In the genomic region with DNA sequence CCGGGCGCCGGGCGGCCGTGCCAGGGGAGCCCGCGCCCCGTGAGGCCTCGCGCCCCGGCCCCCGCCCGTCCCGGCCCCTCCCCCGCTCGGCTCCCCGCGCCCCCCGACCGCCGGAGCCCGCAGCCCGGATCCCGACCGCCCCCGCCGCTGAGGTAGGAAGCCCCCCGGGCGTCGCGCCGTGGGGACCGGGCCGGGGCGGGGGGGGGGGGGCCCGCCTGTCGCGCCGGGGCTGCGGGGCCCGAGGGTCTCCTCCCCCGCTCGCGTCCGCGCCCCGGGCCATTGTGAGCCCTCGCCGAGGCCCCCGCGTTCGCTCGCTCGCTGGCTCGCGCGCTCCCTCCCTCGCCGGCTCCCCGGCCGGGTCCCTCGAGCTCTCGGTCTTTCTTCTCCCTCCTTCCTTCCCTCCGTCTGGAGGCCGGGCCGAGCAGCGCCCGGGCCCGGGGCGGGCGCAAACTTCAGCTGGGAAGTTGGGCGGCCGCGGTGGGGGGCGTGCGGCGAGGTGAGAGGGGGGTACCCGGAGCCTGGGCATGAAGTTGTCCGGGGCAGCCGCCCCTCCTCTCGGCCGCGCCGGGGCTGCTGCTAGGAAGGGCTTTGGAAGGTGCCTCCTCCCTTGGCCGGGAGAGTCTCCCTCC, we compare ENCODE assay signal across 8 cellular contexts. TPM values are rescaled to one million over a fixed set of nuclear protein-coding genes. Genes with fewer than 3 reads are reported as not detected.
DNase-seq lines count a peak whose midpoint lies in the region; ATAC-seq and TF ChIP-seq lines count a peak whose summit lies in the region.

No MANE protein-coding gene starts in this region.

- H3K27me3 Mint-ChIP-seq in activated CD8-positive, alpha-beta T cell treated with anti-CD3 and anti-CD28 coated beads for 36 hours = peaks cover 16% of the 10 kb centered on the region
- H3K27me3 Mint-ChIP-seq in activated CD8-positive, alpha-beta T cell treated with anti-CD3 and anti-CD28 coated beads, Interleukin-2, amount 10 ng/mL, durations not matched to agents 7 days and 5 days (ENCODE audit: low read depth) = peaks cover 17% of the 10 kb centered on the region
- H3K27me3 Mint-ChIP-seq in activated naive CD8-positive, alpha-beta T cell treated with anti-CD3 and anti-CD28 coated beads, Interleukin-2, amount 10 ng/mL, durations not matched to agents 7 days and 5 days = peaks cover 32% of the 10 kb centered on the region

- H3K4me3 Mint-ChIP-seq in activated CD8-positive, alpha-beta T cell treated with anti-CD3 and anti-CD28 coated beads for 36 hours = no peak overlapping the region
- no peak overlapping the region for H3K4me3 Mint-ChIP-seq in activated CD8-positive, alpha-beta T cell treated with anti-CD3 and anti-CD28 coated beads, Interleukin-2, amount 10 ng/mL, durations not matched to agents 7 days and 5 days
- H3K4me3 Mint-ChIP-seq in activated naive CD8-positive, alpha-beta T cell treated with anti-CD3 and anti-CD28 coated beads, Interleukin-2, amount 10 ng/mL, durations not matched to agents 7 days and 5 days = peak overlapping the region; percentile 19

- H3K27ac ChIP-seq in upper lobe of left lung = peak overlapping the region; percentile 93 to 97 (median 94)

- TF ChIP-seq CTCF in activated CD8-positive, alpha-beta T cell treated with anti-CD3 and anti-CD28 coated beads for 36 hours (IDR thresholded peaks at IDR 0.05) = no peak
- TF ChIP-seq CTCF in upper lobe of left lung (IDR thresholded peaks at IDR 0.05) = no peak

- in situ Hi-C loops in G401 (cut with HindIII; ENCODE audit: low sequenced_read_pairs) = no loop called here

- CTCF ChIA-PET in activated CD8-positive, alpha-beta T cell treated with anti-CD3 and anti-CD28 coated beads for 36 hours (lab: Charles Lee) = interaction anchor here (1.0 to 1.1 kb wide), 3 partner anchors 8 to 62 kb away, joined by 3 to 4 read pairs (median 3); no protein-coding TSS in a partner anchor
- CTCF ChIA-PET in activated CD8-positive, alpha-beta T cell treated with anti-CD3 and anti-CD28 coated beads, Interleukin-2, amount 10 ng/mL, durations not matched to agents 7 days and 5 days (lab: Charles Lee) = interaction anchor here (0.6 kb wide), 2 partner anchors 8 to 14 kb away, joined by 3 read pairs; no protein-coding TSS in a partner anchor

- POLR2A ChIA-PET in activated CD8-positive, alpha-beta T cell treated with anti-CD3 and anti-CD28 coated beads for 36 hours (lab: Charles Lee) = interaction anchor here (0.5 to 1.6 kb wide), 3 partner anchors 43 to 957 kb away, joined by 4 to 6 read pairs (median 5); no protein-coding TSS in a partner anchor
- POLR2A ChIA-PET in activated CD8-positive, alpha-beta T cell treated with anti-CD3 and anti-CD28 coated beads, Interleukin-2, amount 10 ng/mL, durations not matched to agents 7 days and 5 days (lab: Charles Lee) = interaction anchor here (1.1 kb wide), 1 partner anchor 8 kb away, joined by 4 read pairs; no protein-coding TSS in a partner anchor
- POLR2A ChIA-PET in activated naive CD8-positive, alpha-beta T cell treated with anti-CD3 and anti-CD28 coated beads, Interleukin-2, amount 10 ng/mL, durations not matched to agents 7 days and 5 days (lab: Charles Lee) = interaction anchor here (1.2 to 1.6 kb wide), 2 partner anchors 8 to 43 kb away, joined by 3 to 4 read pairs; no protein-coding TSS in a partner anchor

- no peaks in the 10 kb centered on the region for H3K9me3 Mint-ChIP-seq in activated CD8-positive, alpha-beta T cell treated with anti-CD3 and anti-CD28 coated beads for 36 hours
- no peaks in the 10 kb centered on the region for H3K9me3 Mint-ChIP-seq in activated CD8-positive, alpha-beta T cell treated with anti-CD3 and anti-CD28 coated beads, Interleukin-2, amount 10 ng/mL, durations not matched to agents 7 days and 5 days (ENCODE audit: insufficient read depth)
- H3K9me3 Mint-ChIP-seq in activated naive CD8-positive, alpha-beta T cell treated with anti-CD3 and anti-CD28 coated beads, Interleukin-2, amount 10 ng/mL, durations not matched to agents 7 days and 5 days = no peaks in the 10 kb centered on the region

- H3K27me3 ChIP-seq in upper lobe of left lung = peaks cover 0 to 10% (median 4%) of the 10 kb centered on the region in 4 donors

- intact Hi-C loops in activated CD8-positive, alpha-beta T cell treated with anti-CD3 and anti-CD28 coated beads for 36 hours (cut with micrococcal nuclease) = no loop called here

- DNase-seq in activated CD8-positive, alpha-beta T cell treated with anti-CD3 and anti-CD28 coated beads for 36 hours = peak; percentile 29
- DNase-seq in activated CD8-positive, alpha-beta T cell treated with anti-CD3 and anti-CD28 coated beads, Interleukin-2, amount 10 ng/mL, durations not matched to agents 7 days and 5 days = no peak
- no peak for DNase-seq in activated naive CD8-positive, alpha-beta T cell treated with anti-CD3 and anti-CD28 coated beads, Interleukin-2, amount 10 ng/mL, durations not matched to agents 7 days and 5 days
- peak; percentile 78 for DNase-seq in left kidney (ENCODE audit: low read depth, low spot score)
- peak in 1 of 2 donors; percentile 88 for DNase-seq in upper lobe of left lung
- DNase-seq in G401 (ENCODE audit: low spot score) = no peak
- no peak for DNase-seq in stimulated activated CD4-positive, alpha-beta T cell treated with anti-CD3 and anti-CD28 coated beads, Interleukin-2, amount 100 ng/mL, for 24 hours

- peak overlapping the region; percentile 76 to 89 (median 77) for H3K4me3 ChIP-seq in upper lobe of left lung

- H3K36me3 ChIP-seq in upper lobe of left lung = no peaks in the 10 kb centered on the region

- ATAC-seq in activated CD8-positive, alpha-beta T cell treated with anti-CD3 and anti-CD28 coated beads for 36 hours = no peak
- ATAC-seq in activated CD8-positive, alpha-beta T cell treated with anti-CD3 and anti-CD28 coated beads, Interleukin-2, amount 10 ng/mL, durations not matched to agents 7 days and 5 days = no peak
- ATAC-seq in activated naive CD8-positive, alpha-beta T cell treated with anti-CD3 and anti-CD28 coated beads, Interleukin-2, amount 10 ng/mL, durations not matched to agents 7 days and 5 days (ENCODE audit: low read depth) = no peak
- no peak for ATAC-seq in upper lobe of left lung (ENCODE audit: low FRiP score in 2 of 2)
- ATAC-seq in GM19395 (IDR thresholded peaks at IDR 0.05; ENCODE audit: unreplicated experiment) = no peak

- WGBS in upper lobe of left lung, 2 donors = 0% methylated on average over 7 of the region's 85 CpGs; no CpG with 5 or more reads in 1 of the 2 donors

- H3K4me1 Mint-ChIP-seq in activated CD8-positive, alpha-beta T cell treated with anti-CD3 and anti-CD28 coated beads for 36 hours (ENCODE audit: low read depth) = peaks cover 12% of the 10 kb centered on the region
- H3K4me1 Mint-ChIP-seq in activated CD8-positive, alpha-beta T cell treated with anti-CD3 and anti-CD28 coated beads, Interleukin-2, amount 10 ng/mL, durations not matched to agents 7 days and 5 days (ENCODE audit: low read depth) = peaks cover 32% of the 10 kb centered on the region
- H3K4me1 Mint-ChIP-seq in activated naive CD8-positive, alpha-beta T cell treated with anti-CD3 and anti-CD28 coated beads, Interleukin-2, amount 10 ng/mL, durations not matched to agents 7 days and 5 days = peaks cover 13% of the 10 kb centered on the region

- no peaks in the 10 kb centered on the region for H3K36me3 Mint-ChIP-seq in activated CD8-positive, alpha-beta T cell treated with anti-CD3 and anti-CD28 coated beads for 36 hours (ENCODE audit: low read depth)
- H3K36me3 Mint-ChIP-seq in activated CD8-positive, alpha-beta T cell treated with anti-CD3 and anti-CD28 coated beads, Interleukin-2, amount 10 ng/mL, durations not matched to agents 7 days and 5 days (ENCODE audit: low read depth) = peaks cover 2% of the 10 kb centered on the region
- H3K36me3 Mint-ChIP-seq in activated naive CD8-positive, alpha-beta T cell treated with anti-CD3 and anti-CD28 coated beads, Interleukin-2, amount 10 ng/mL, durations not matched to agents 7 days and 5 days = peaks cover 1% of the 10 kb centered on the region

- H3K4me1 ChIP-seq in upper lobe of left lung = peaks cover 52 to 76% (median 67%) of the 10 kb centered on the region in 4 donors

- no peaks in the 10 kb centered on the region for H3K9me3 ChIP-seq in upper lobe of left lung

- TF ChIP-seq POLR2A in upper lobe of left lung (IDR thresholded peaks at IDR 0.05) = no peak

- H3K27ac Mint-ChIP-seq in activated CD8-positive, alpha-beta T cell treated with anti-CD3 and anti-CD28 coated beads for 36 hours = no peak overlapping the region
- H3K27ac Mint-ChIP-seq in activated CD8-positive, alpha-beta T cell treated with anti-CD3 and anti-CD28 coated beads, Interleukin-2, amount 10 ng/mL, durations not matched to agents 7 days and 5 days = no peak overlapping the region
- H3K27ac Mint-ChIP-seq in activated naive CD8-positive, alpha-beta T cell treated with anti-CD3 and anti-CD28 coated beads, Interleukin-2, amount 10 ng/mL, durations not matched to agents 7 days and 5 days = no peak overlapping the region

- no peak for TF ChIP-seq EP300 in upper lobe of left lung (IDR thresholded peaks at IDR 0.05)

RNA-seq across cellular contexts. Expression of gene GLIS2, which starts 0.3 kb away (rescaled TPM):
- total RNA-seq in activated CD8-positive, alpha-beta T cell treated with anti-CD3 and anti-CD28 coated beads for 36 hours = under 1 TPM; 0.49 to 0.77 TPM
- under 1 TPM; 0.16 TPM for total RNA-seq in activated CD8-positive, alpha-beta T cell treated with anti-CD3 and anti-CD28 coated beads, Interleukin-2, amount 10 ng/mL, durations not matched to agents 7 days and 5 days
- total RNA-seq in activated naive CD8-positive, alpha-beta T cell treated with anti-CD3 and anti-CD28 coated beads, Interleukin-2, amount 10 ng/mL, durations not matched to agents 7 days and 5 days = under 1 TPM; 0.14 TPM
- total RNA-seq in upper lobe of left lung = 10 to 100 TPM; 10.5 to 35.2 (median 22.6) TPM
- total RNA-seq in G401 (2014; rRNA removed; shearing (Covaris generic)) = 0.44 and 0.80 TPM in 2 replicates

RNA-seq across cellular contexts. Expression of gene PAM16, which starts 34.9 kb away (rescaled TPM):
- total RNA-seq in activated CD8-positive, alpha-beta T cell treated with anti-CD3 and anti-CD28 coated beads for 36 hours = 10 to 100 TPM; 65.9 to 70.1 TPM
- total RNA-seq in activated CD8-positive, alpha-beta T cell treated with anti-CD3 and anti-CD28 coated beads, Interleukin-2, amount 10 ng/mL, durations not matched to agents 7 days and 5 days = 10 to 100 TPM; 33.3 to 40.3 TPM
- 10 to 100 TPM; 42.5 to 50.0 TPM for total RNA-seq in activated naive CD8-positive, alpha-beta T cell treated with anti-CD3 and anti-CD28 coated beads, Interleukin-2, amount 10 ng/mL, durations not matched to agents 7 days and 5 days
- 10 to 100 TPM; 45.5 to 71.8 (median 62.6) TPM for total RNA-seq in upper lobe of left lung
- total RNA-seq in G401 (2014; rRNA removed; shearing (Covaris generic)) = 68.3 and 83.9 TPM in 2 replicates

RNA-seq across cellular contexts. Expression of gene TFAP4, which starts 43.4 kb away (rescaled TPM):
- total RNA-seq in activated CD8-positive, alpha-beta T cell treated with anti-CD3 and anti-CD28 coated beads for 36 hours = 10 to 100 TPM; 34.6 to 36.6 TPM
- total RNA-seq in activated CD8-positive, alpha-beta T cell treated with anti-CD3 and anti-CD28 coated beads, Interleukin-2, amount 10 ng/mL, durations not matched to agents 7 days and 5 days = 10 to 100 TPM; 21.0 to 24.7 TPM
- 10 to 100 TPM; 20.6 to 23.2 TPM for total RNA-seq in activated naive CD8-positive, alpha-beta T cell treated with anti-CD3 and anti-CD28 coated beads, Interleukin-2, amount 10 ng/mL, durations not matched to agents 7 days and 5 days
- 10 to 100 TPM in 3 of 6 donors, 1 to 10 TPM in 3; 3.7 to 24.1 (median 8.9) TPM for total RNA-seq in upper lobe of left lung
- 14.5 and 38.3 TPM in 2 replicates for total RNA-seq in G401 (2014; rRNA removed; shearing (Covaris generic))

RNA-seq across cellular contexts. Expression of gene VASN, which starts 55.4 kb away (rescaled TPM):
- total RNA-seq in activated CD8-positive, alpha-beta T cell treated with anti-CD3 and anti-CD28 coated beads for 36 hours = not detected
- total RNA-seq in activated CD8-positive, alpha-beta T cell treated with anti-CD3 and anti-CD28 coated beads, Interleukin-2, amount 10 ng/mL, durations not matched to agents 7 days and 5 days = not detected
- under 1 TPM; 0.11 to 0.20 TPM for total RNA-seq in activated naive CD8-positive, alpha-beta T cell treated with anti-CD3 and anti-CD28 coated beads, Interleukin-2, amount 10 ng/mL, durations not matched to agents 7 days and 5 days
- 10 to 100 TPM; 11.4 to 40.6 (median 30.2) TPM for total RNA-seq in upper lobe of left lung
- 9.9 and 14.4 TPM in 2 replicates for total RNA-seq in G401 (2014; rRNA removed; shearing (Covaris generic))

Comparison
In these comparisons a context has a peak if more than half of its experiments do, and no peak if none do; other contexts are left out.
1. DNase-seq: peak in activated CD8-positive, alpha-beta T cell treated with anti-CD3 and anti-CD28 coated beads for 36 hours (single experiment) and left kidney (single experiment); none in activated CD8-positive, alpha-beta T cell treated with anti-CD3 and anti-CD28 coated beads, Interleukin-2, amount 10 ng/mL, durations not matched to agents 7 days and 5 days (single experiment), activated naive CD8-positive, alpha-beta T cell treated with anti-CD3 and anti-CD28 coated beads, Interleukin-2, amount 10 ng/mL, durations not matched to agents 7 days and 5 days (single experiment), G401 (single experiment) and stimulated activated CD4-positive, alpha-beta T cell treated with anti-CD3 and anti-CD28 coated beads, Interleukin-2, amount 100 ng/mL, for 24 hours (0 of 2).